9 cellular contexts compared by ENCODE assay signal in genomic region chr11:94544832-94545640, GRCh38. TPM values are rescaled to one million over a fixed set of nuclear protein-coding genes. Genes with fewer than 3 reads are reported as not detected.
A peak's percentile ranks its signal among the peaks of the same experiment; 100 is the strongest.
DNase-seq lines count a peak whose midpoint lies in the region; ATAC-seq and TF ChIP-seq lines count a peak whose summit lies in the region.
"Had no signal": no experiment of that assay in that cellular context is flagged by ENCODE, and none has a peak within 500 bp of the region (broad histone marks: within the 10 kb centered on the region; RNA-seq: fewer than 3 reads in every experiment).

No MANE protein-coding gene starts in this region.

- no peaks in the 10 kb centered on the region for H3K27me3 ChIP-seq in neutrophil

- DNase-seq in GM12865 (ENCODE audit: low read depth), result no peak
- no peak for DNase-seq in T-helper 17 cell
- DNase-seq in fibroblast of villous mesenchyme (ENCODE audit: low read depth), result no peak
- DNase-seq in stimulated activated CD8-positive, alpha-beta memory T cell treated with anti-CD3 and anti-CD28 coated beads, Interleukin-4, amount 100 ng/mL, for 48 hours, result no peak
- no peak for DNase-seq in occipital lobe (lab: John Stamatoyannopoulos, UW)
- no peak for DNase-seq in epidermal melanocyte (ENCODE audit: insufficient read length, low spot score)
- no peak for DNase-seq in COLO829 (ENCODE audit: low spot score)

- TF ChIP-seq CTCF in GM12865 (IDR thresholded peaks at IDR 0.05; ENCODE audit: insufficient read depth, low read depth, low read length, missing control alignments) (no peak), fibroblast of villous mesenchyme (IDR thresholded peaks at IDR 0.05; ENCODE audit: insufficient read depth, low read depth, low read length) (no peak), neutrophil (IDR thresholded peaks at IDR 0.05) (no peak)

- no peak for ATAC-seq in T-helper 17 cell

- H3K36me3 ChIP-seq in neutrophil, result no peaks in the 10 kb centered on the region

- peak overlapping the region; percentile 49 for H3K27ac Mint-ChIP-seq in T-helper 17 cell

- H3K4me1 Mint-ChIP-seq in T-helper 17 cell, result peaks cover 24% of the 10 kb centered on the region

- H3K36me3 Mint-ChIP-seq in T-helper 17 cell (ENCODE audit: low read depth), result peaks cover 2% of the 10 kb centered on the region

- H3K4me3 Mint-ChIP-seq in T-helper 17 cell, result peak overlapping the region; percentile 99

- peaks cover 57 to 62% of the 10 kb centered on the region in 2 experiments for H3K4me1 ChIP-seq in neutrophil (ENCODE audit: control insufficient read depth in 1 of 2, insufficient read depth in 1 of 2, low read depth in 1 of 2, low read length in 1 of 2)

- H3K9me3 ChIP-seq in T-helper 17 cell (ENCODE audit: control insufficient read depth, low read length, poor library complexity, severe bottlenecking), result no peaks in the 10 kb centered on the region
- no peaks in the 10 kb centered on the region for H3K9me3 ChIP-seq in neutrophil

- peak overlapping the region; percentile 92 for H3K27ac ChIP-seq in neutrophil

- no peaks in the 10 kb centered on the region for H3K27me3 Mint-ChIP-seq in T-helper 17 cell

- H3K4me3 ChIP-seq in GM12865 (ENCODE audit: low read depth, low read length), result peak overlapping the region; percentile 76
- peak overlapping the region; percentile 62 for H3K4me3 ChIP-seq in fibroblast of villous mesenchyme (ENCODE audit: low read depth, low read length)
- H3K4me3 ChIP-seq in neutrophil (ENCODE audit: low read depth in 1 of 2, low read length in 1 of 2), result peak overlapping the region; percentile 79 to 82

RNA-seq across cellular contexts. Expression of gene FUT4, which starts 1.3 kb away (rescaled TPM):
- total RNA-seq in T-helper 17 cell (1 to 10 TPM; 3.6 to 5.2 TPM), fibroblast of villous mesenchyme (4.3 and 4.5 TPM in 2 replicates), occipital lobe (9.2 TPM)

RNA-seq across cellular contexts. Expression of gene PIWIL4, which starts 22.1 kb away (rescaled TPM):
- 1 to 10 TPM; 1.3 to 1.6 TPM for total RNA-seq in T-helper 17 cell
- 0.64 and 0.86 TPM in 2 replicates for total RNA-seq in fibroblast of villous mesenchyme
- 5.8 TPM for total RNA-seq in occipital lobe

RNA-seq across cellular contexts. Expression of gene C11orf97, which starts 32.8 kb away (rescaled TPM):
- total RNA-seq in T-helper 17 cell (not detected), fibroblast of villous mesenchyme (not detected in 2 replicates), occipital lobe (not detected)
- total RNA-seq: SK-MEL-5 had no signal

RNA-seq across cellular contexts. Expression of gene ANKRD49, which starts 51.3 kb away (rescaled TPM):
- total RNA-seq in T-helper 17 cell, result 10 to 100 TPM; 27.4 to 38.1 TPM
- total RNA-seq in fibroblast of villous mesenchyme, result 11.0 and 14.2 TPM in 2 replicates
- total RNA-seq in occipital lobe, result 21.8 TPM

RNA-seq across cellular contexts. Expression of gene MRE11, which starts 51.4 kb away (rescaled TPM):
- total RNA-seq in T-helper 17 cell, result 10 to 100 TPM; 21.5 to 22.6 TPM
- 10.0 and 11.7 TPM in 2 replicates for total RNA-seq in fibroblast of villous mesenchyme
- 17.6 TPM for total RNA-seq in occipital lobe
